In the genomic region with DNA sequence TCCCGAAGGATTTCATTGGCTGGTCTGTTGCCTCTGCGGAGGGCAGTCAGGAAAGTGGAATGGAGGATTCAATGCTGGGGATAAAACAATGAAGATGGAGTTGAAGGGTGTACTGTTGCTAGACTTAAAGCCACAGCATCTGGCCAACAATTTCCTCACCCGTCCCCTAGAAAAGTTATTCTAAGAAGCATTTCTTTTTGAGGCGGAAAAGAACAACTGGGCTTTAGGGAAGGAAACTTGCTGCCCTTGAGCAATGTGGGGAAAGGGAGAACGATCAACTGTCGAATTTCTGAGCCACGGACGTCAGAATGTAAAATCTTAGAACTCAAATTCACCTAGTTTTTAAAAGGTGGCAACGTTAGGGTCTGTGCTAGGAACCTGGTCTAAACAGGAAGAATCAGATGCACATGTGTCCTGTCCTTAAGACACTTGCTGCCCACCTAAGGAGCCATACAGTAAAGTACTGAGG, we compare ENCODE assay signal across 1 cellular context.
TF ChIP-seq lines count a peak whose summit lies in the region.

No MANE protein-coding gene starts in this region.

TF ChIP-seq in HCT116, 20 proteins besides CTCF, POLR2A, EP300 and RAD21 (continued from another document):
- TF ChIP-seq, protein P1, sequence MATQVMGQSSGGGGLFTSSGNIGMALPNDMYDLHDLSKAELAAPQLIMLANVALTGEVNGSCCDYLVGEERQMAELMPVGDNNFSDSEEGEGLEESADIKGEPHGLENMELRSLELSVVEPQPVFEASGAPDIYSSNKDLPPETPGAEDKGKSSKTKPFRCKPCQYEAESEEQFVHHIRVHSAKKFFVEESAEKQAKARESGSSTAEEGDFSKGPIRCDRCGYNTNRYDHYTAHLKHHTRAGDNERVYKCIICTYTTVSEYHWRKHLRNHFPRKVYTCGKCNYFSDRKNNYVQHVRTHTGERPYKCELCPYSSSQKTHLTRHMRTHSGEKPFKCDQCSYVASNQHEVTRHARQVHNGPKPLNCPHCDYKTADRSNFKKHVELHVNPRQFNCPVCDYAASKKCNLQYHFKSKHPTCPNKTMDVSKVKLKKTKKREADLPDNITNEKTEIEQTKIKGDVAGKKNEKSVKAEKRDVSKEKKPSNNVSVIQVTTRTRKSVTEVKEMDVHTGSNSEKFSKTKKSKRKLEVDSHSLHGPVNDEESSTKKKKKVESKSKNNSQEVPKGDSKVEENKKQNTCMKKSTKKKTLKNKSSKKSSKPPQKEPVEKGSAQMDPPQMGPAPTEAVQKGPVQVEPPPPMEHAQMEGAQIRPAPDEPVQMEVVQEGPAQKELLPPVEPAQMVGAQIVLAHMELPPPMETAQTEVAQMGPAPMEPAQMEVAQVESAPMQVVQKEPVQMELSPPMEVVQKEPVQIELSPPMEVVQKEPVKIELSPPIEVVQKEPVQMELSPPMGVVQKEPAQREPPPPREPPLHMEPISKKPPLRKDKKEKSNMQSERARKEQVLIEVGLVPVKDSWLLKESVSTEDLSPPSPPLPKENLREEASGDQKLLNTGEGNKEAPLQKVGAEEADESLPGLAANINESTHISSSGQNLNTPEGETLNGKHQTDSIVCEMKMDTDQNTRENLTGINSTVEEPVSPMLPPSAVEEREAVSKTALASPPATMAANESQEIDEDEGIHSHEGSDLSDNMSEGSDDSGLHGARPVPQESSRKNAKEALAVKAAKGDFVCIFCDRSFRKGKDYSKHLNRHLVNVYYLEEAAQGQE (IDR thresholded peaks at IDR 0.05; ENCODE audit: low read depth): no peak
- no peak for TF ChIP-seq EZH2phosphoT487 (IDR thresholded peaks at IDR 0.05; ENCODE audit: borderline replicate concordance)
- TF ChIP-seq SIN3A (IDR thresholded peaks at IDR 0.05; ENCODE audit: low read depth): no peak
- TF ChIP-seq EZH2 (IDR thresholded peaks at IDR 0.05): no peak
- TF ChIP-seq CEBPB (IDR thresholded peaks at IDR 0.05; ENCODE audit: low read depth): no peak
- TF ChIP-seq, protein P2, sequence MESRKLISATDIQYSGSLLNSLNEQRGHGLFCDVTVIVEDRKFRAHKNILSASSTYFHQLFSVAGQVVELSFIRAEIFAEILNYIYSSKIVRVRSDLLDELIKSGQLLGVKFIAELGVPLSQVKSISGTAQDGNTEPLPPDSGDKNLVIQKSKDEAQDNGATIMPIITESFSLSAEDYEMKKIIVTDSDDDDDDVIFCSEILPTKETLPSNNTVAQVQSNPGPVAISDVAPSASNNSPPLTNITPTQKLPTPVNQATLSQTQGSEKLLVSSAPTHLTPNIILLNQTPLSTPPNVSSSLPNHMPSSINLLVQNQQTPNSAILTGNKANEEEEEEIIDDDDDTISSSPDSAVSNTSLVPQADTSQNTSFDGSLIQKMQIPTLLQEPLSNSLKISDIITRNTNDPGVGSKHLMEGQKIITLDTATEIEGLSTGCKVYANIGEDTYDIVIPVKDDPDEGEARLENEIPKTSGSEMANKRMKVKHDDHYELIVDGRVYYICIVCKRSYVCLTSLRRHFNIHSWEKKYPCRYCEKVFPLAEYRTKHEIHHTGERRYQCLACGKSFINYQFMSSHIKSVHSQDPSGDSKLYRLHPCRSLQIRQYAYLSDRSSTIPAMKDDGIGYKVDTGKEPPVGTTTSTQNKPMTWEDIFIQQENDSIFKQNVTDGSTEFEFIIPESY (IDR thresholded peaks at IDR 0.05; ENCODE audit: extremely low read depth, insufficient replicate concordance, low read length): no peak
- TF ChIP-seq POLR2AphosphoS5 (IDR thresholded peaks at IDR 0.05; ENCODE audit: low read depth, low read length): no peak; the same call in 1 of the 2 replicates
- TF ChIP-seq ZFX (IDR thresholded peaks at IDR 0.05): no peak
- no peak for TF ChIP-seq CBX3 (IDR thresholded peaks at IDR 0.05; ENCODE audit: low read depth)
- TF ChIP-seq EGR1 (IDR thresholded peaks at IDR 0.05; ENCODE audit: low read depth): no peak
